ENCODE assay signal across 8 cellular contexts in the genomic region with DNA sequence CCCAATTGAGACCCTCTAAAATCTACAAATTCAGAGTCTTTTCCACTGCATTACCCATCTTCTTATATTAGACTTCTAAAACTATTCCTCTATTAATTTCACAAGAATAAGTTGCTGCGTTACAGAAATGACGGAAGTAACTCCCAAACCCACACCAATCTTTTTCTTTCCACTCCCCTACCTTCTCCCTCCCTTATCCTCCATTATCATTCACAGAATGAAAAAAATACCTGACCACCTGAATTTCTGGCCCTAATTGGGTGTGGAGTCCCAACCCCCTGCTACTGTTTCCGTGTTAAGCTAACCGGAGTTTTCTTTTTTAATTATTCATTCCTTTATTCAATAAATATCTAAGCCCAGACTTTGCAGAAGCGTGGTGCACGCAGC. TPM values are rescaled to one million over a fixed set of nuclear protein-coding genes. Genes with fewer than 3 reads are reported as not detected.
A peak's percentile ranks its signal among the peaks of the same experiment; 100 is the strongest.
DNase-seq lines count a peak whose midpoint lies in the region; ATAC-seq and TF ChIP-seq lines count a peak whose summit lies in the region.

No MANE protein-coding gene starts in this region.

- peaks cover 32% of the 10 kb centered on the region for H3K4me1 ChIP-seq in mononuclear cell (ENCODE audit: insufficient read depth, low read length)

- TF ChIP-seq CTCF in CD14-positive monocyte (IDR thresholded peaks at IDR 0.05) = no peak

- peaks cover 0 to 5% (median 0%) of the 10 kb centered on the region in 7 donors for H3K9me3 Mint-ChIP-seq in CD14-positive monocyte
- no peaks in the 10 kb centered on the region for H3K9me3 Mint-ChIP-seq in central memory CD8-positive, alpha-beta T cell

- no peaks in the 10 kb centered on the region for H3K27me3 ChIP-seq in mononuclear cell (ENCODE audit: insufficient read depth, low read length)

- peaks cover 27% of the 10 kb centered on the region for H3K4me1 Mint-ChIP-seq in CD14-positive monocyte
- H3K4me1 Mint-ChIP-seq in central memory CD8-positive, alpha-beta T cell = peaks cover 41% of the 10 kb centered on the region

- H3K36me3 Mint-ChIP-seq in CD14-positive monocyte = peaks cover 7 to 15% of the 10 kb centered on the region in 2 donors
- peaks cover 7% of the 10 kb centered on the region for H3K36me3 Mint-ChIP-seq in central memory CD8-positive, alpha-beta T cell (ENCODE audit: insufficient read depth)

- DNase-seq in CD14-positive monocyte (ENCODE audit: low spot score) (no peak), NAMALWA (ENCODE audit: low spot score) (peak; percentile 43), ureter (ENCODE audit: low spot score) (no peak)
- no peak for DNase-seq in central memory CD8-positive, alpha-beta T cell (ENCODE audit: low spot score in 2 of 2)
- DNase-seq in NK-92 treated with Interleukin-12 subunit alpha and Interleukin-12 subunit beta, amount 100 ng/mL, for 24 hours (lab: John Stamatoyannopoulos, UW) = no peak
- no peak for DNase-seq in activated CD8-positive, alpha-beta memory T cell treated with anti-CD3 and anti-CD28 coated beads for 24 hours

- H3K4me3 Mint-ChIP-seq in CD14-positive monocyte = peak overlapping the region; percentile 88 to 95
- H3K4me3 Mint-ChIP-seq in central memory CD8-positive, alpha-beta T cell = peak overlapping the region; percentile 86

- no peaks in the 10 kb centered on the region for H3K9me3 ChIP-seq in mononuclear cell (ENCODE audit: low read depth, low read length)

- H3K27ac Mint-ChIP-seq in CD14-positive monocyte = peak overlapping the region; percentile 93 to 98 (median 97)
- peak overlapping the region; percentile 84 for H3K27ac Mint-ChIP-seq in central memory CD8-positive, alpha-beta T cell (ENCODE audit: low read depth)

- peak; percentile 8 for ATAC-seq in GM21447 (IDR thresholded peaks at IDR 0.05; ENCODE audit: unreplicated experiment)
- ATAC-seq in central memory CD8-positive, alpha-beta T cell (replicated peaks; ENCODE audit: extremely low read depth, poor library complexity, severe bottlenecking) = no peak

- H3K27me3 Mint-ChIP-seq in CD14-positive monocyte (ENCODE audit: low read depth in 3 of 3) = peaks cover 5% of the 10 kb centered on the region in 3 donors
- H3K27me3 Mint-ChIP-seq in central memory CD8-positive, alpha-beta T cell = no peaks in the 10 kb centered on the region

- H3K4me3 ChIP-seq in mononuclear cell (ENCODE audit: low read length) = peak overlapping the region; percentile 78

- intact Hi-C loops in CD14-positive monocyte (cut with micrococcal nuclease) = loop anchor here (1.0 to 10.0 kb wide), 6 partner anchors 58 to 722 kb away; partner anchors contain the start of genes ELP2 (in 2 of the 2), RMP24 (in 2 of the 2), SLC39A6 (in 2 of the 2) and ZNF24 (in 1 of the 2)

RNA-seq across cellular contexts. Expression of gene RPRD1A, which starts 0.6 kb away (rescaled TPM):
- polyA plus RNA-seq in CD14-positive monocyte = 10 to 100 TPM in 1 of 2 donors, 1 to 10 TPM in 1; 10.0 to 10.9 TPM
- total RNA-seq in mononuclear cell (34.3 TPM), ureter (72.2 TPM)
